Comparison of ENCODE assay signal across 9 cellular contexts in genomic region chr17:4852504-4853075, GRCh38. TPM values are rescaled to one million over a fixed set of nuclear protein-coding genes. Genes with fewer than 3 reads are reported as not detected.
DNase-seq lines count a peak whose midpoint lies in the region; ATAC-seq, FAIRE-seq and TF ChIP-seq lines count a peak whose summit lies in the region.
"Had no signal": no experiment of that assay in that cellular context is flagged by ENCODE, and none has a peak within 500 bp of the region (broad histone marks: within the 10 kb centered on the region; RNA-seq: fewer than 3 reads in every experiment).

No MANE protein-coding gene starts in this region.

- peak overlapping the region; percentile 46 for H3K27ac Mint-ChIP-seq in T-helper 2 cell treated with Interferon-gamma antibody and Interleukin-4, amounts not matched to agents 5 μg/mL and 100 μg/mL, for 36 hours

- H3K27me3 ChIP-seq in HepG2 (ENCODE audit: control insufficient read depth in 1 of 2, insufficient read depth in 2 of 2, low read length in 2 of 2), result no peaks in the 10 kb centered on the region
- H3K27me3 ChIP-seq in right lobe of liver, result no peaks in the 10 kb centered on the region
- no peaks in the 10 kb centered on the region for H3K27me3 ChIP-seq in esophagus (ENCODE audit: control insufficient read depth in 1 of 2, insufficient read depth in 2 of 2, low read length in 2 of 2)
- H3K27me3 ChIP-seq in uterus, result no peaks in the 10 kb centered on the region
- H3K27me3 ChIP-seq in tibial artery, result no peaks in the 10 kb centered on the region
- H3K27me3 ChIP-seq: neutrophil had no signal

- H3K27ac ChIP-seq in HepG2 (ENCODE audit: extremely low read length, insufficient read depth, low read length) (no peak overlapping the region), right lobe of liver (no peak overlapping the region), esophagus (ENCODE audit: low read depth in 2 of 2, low read length in 1 of 2) (peak overlapping the region; percentile 73 to 99), uterus (peak overlapping the region; percentile 61 to 74), tibial artery (no peak overlapping the region)
- H3K27ac ChIP-seq: neutrophil had no signal

- H3K4me1 Mint-ChIP-seq in T-helper 2 cell treated with Interferon-gamma antibody and Interleukin-4, amounts not matched to agents 5 μg/mL and 100 μg/mL, for 36 hours (ENCODE audit: low read depth), result peaks cover 8% of the 10 kb centered on the region

- no peak overlapping the region for H3K4me2 ChIP-seq in HepG2 (ENCODE audit: low read depth, low read length)

- H3K36me3 Mint-ChIP-seq in T-helper 2 cell treated with Interferon-gamma antibody and Interleukin-4, amounts not matched to agents 5 μg/mL and 100 μg/mL, for 36 hours (ENCODE audit: low read depth), result peaks cover 18% of the 10 kb centered on the region

- POLR2A ChIA-PET in HepG2 (lab: Yijun Ruan, JAX), result interaction anchor here (0.7 kb wide), 1 partner anchor 13 kb away, joined by 3 read pairs; no protein-coding TSS in a partner anchor

- peaks cover 6% of the 10 kb centered on the region for H3K9me3 Mint-ChIP-seq in T-helper 2 cell treated with Interferon-gamma antibody and Interleukin-4, amounts not matched to agents 5 μg/mL and 100 μg/mL, for 36 hours

- CTCF ChIA-PET in HepG2 (lab: Yijun Ruan, JAX; ENCODE audit: low intra/inter-chr PET ratio, low total read pairs), result no interaction called here

- no peak for TF ChIP-seq RAD21 in HepG2 (CRISPR knock-in tag; IDR thresholded peaks at IDR 0.05)

- H3K27me3 Mint-ChIP-seq in T-helper 2 cell treated with Interferon-gamma antibody and Interleukin-4, amounts not matched to agents 5 μg/mL and 100 μg/mL, for 36 hours (ENCODE audit: low read depth), result no peaks in the 10 kb centered on the region

- in situ Hi-C loops in HepG2 (cut with HindIII; ENCODE audit: extremely low pct_ligation_motif_present, low pct_unique_long_range_greater_than_20kb), result no loop called here

- no peaks in the 10 kb centered on the region for H3K9me3 ChIP-seq in HepG2 (ENCODE audit: low read length)
- H3K9me3 ChIP-seq in right lobe of liver, result no peaks in the 10 kb centered on the region
- no peaks in the 10 kb centered on the region for H3K9me3 ChIP-seq in esophagus (ENCODE audit: control insufficient read depth in 2 of 2, insufficient read depth in 1 of 2, low read depth in 1 of 2, low read length in 1 of 2)
- H3K9me3 ChIP-seq in uterus, result no peaks in the 10 kb centered on the region
- H3K9me3 ChIP-seq in tibial artery, result no peaks in the 10 kb centered on the region
- H3K9me3 ChIP-seq: neutrophil had no signal

- TF ChIP-seq POLR2A in HepG2 (IDR thresholded peaks at IDR 0.05; ENCODE audit: insufficient read depth in 1 of 2, low read depth in 2 of 2, low read length in 2 of 2) (no peak), right lobe of liver (IDR thresholded peaks at IDR 0.05) (no peak), uterus (IDR thresholded peaks at IDR 0.05) (no peak)

- no TSS peak for BruUV-seq in HepG2 (replicated peaks; lab: Mats Ljungman, UMichigan)

- H3K4me3 ChIP-seq in HepG2 (replicated peaks in 1 of 3; ENCODE audit: insufficient read depth in 1 of 3, low read depth in 2 of 3, low read length in 3 of 3), result no peak overlapping the region
- no peak overlapping the region for H3K4me3 ChIP-seq in right lobe of liver
- no peak overlapping the region for H3K4me3 ChIP-seq in esophagus (ENCODE audit: low read depth in 1 of 2, low read length in 2 of 2)
- no peak overlapping the region for H3K4me3 ChIP-seq in uterus
- H3K4me3 ChIP-seq in tibial artery, result no peak overlapping the region

- H3K9ac ChIP-seq in HepG2 (ENCODE audit: insufficient read depth, low read depth, low read length), result no peak overlapping the region

- H2AFZ ChIP-seq in HepG2 (ENCODE audit: low read length), result no peak overlapping the region

- H3K4me1 ChIP-seq in HepG2 (ENCODE audit: insufficient read depth, low read length) (peaks cover 49% of the 10 kb centered on the region), right lobe of liver (no peaks in the 10 kb centered on the region), esophagus (ENCODE audit: control insufficient read depth in 2 of 2, insufficient read depth in 2 of 2, low read length in 1 of 2) (peaks cover 6 to 33% of the 10 kb centered on the region in 2 donors), uterus (peaks cover 0 to 5% of the 10 kb centered on the region in 2 donors), tibial artery (peaks cover 0 to 25% (median under 1%) of the 10 kb centered on the region in 4 donors)

- TF ChIP-seq CTCF in HepG2 (CRISPR knock-in tag; IDR thresholded peaks at IDR 0.05), result no peak
- no peak for TF ChIP-seq CTCF in right lobe of liver (IDR thresholded peaks at IDR 0.05)
- TF ChIP-seq CTCF in uterus (IDR thresholded peaks at IDR 0.05), result no peak
- TF ChIP-seq CTCF in tibial artery (IDR thresholded peaks at IDR 0.05), result no peak

- FAIRE-seq in HepG2 (lab: Jason Lieb, UNC), result no peak

- peaks cover 51% of the 10 kb centered on the region for H3K79me2 ChIP-seq in HepG2 (ENCODE audit: insufficient read depth, low read length)

- intact Hi-C loops in HepG2 (cut with micrococcal nuclease; ENCODE audit: unreplicated experiment), result no loop called here
- intact Hi-C loops in right lobe of liver (cut with DNase I), result no loop called here
- intact Hi-C loops in uterus (cut with DNase I; ENCODE audit: low total_unique reads), result no loop called here
- intact Hi-C loops in tibial artery (cut with DNase I; ENCODE audit: low total_unique reads), result no loop called here

- TF ChIP-seq EP300 in HepG2 (IDR thresholded peaks at IDR 0.05; ENCODE audit: low read depth in 2 of 2, low read length in 2 of 2) (no peak), HepG2 (CRISPR knock-in tag; IDR thresholded peaks at IDR 0.05; ENCODE audit: borderline replicate concordance) (no peak)

- H3K36me3 ChIP-seq in HepG2 (replicated peaks in 1 of 2; ENCODE audit: control insufficient read depth in 1 of 2, insufficient read depth in 2 of 2, low read length in 2 of 2), result peaks cover 0 to 25% of the 10 kb centered on the region in 2 experiments; a peak in 4 of 5 replicates
- no peaks in the 10 kb centered on the region for H3K36me3 ChIP-seq in right lobe of liver
- H3K36me3 ChIP-seq in esophagus (ENCODE audit: control insufficient read depth in 2 of 2, insufficient read depth in 2 of 2, low read length in 1 of 2), result no peaks in the 10 kb centered on the region
- no peaks in the 10 kb centered on the region for H3K36me3 ChIP-seq in uterus
- H3K36me3 ChIP-seq in tibial artery, result no peaks in the 10 kb centered on the region

- ATAC-seq in HepG2, result no peak
- no peak for ATAC-seq in right lobe of liver
- no peak for ATAC-seq in GM18519 (IDR thresholded peaks at IDR 0.05; ENCODE audit: low FRiP score, unreplicated experiment)
- ATAC-seq in GM19324 (IDR thresholded peaks at IDR 0.05; ENCODE audit: low FRiP score, unreplicated experiment), result no peak

- no peak overlapping the region for H3K4me3 Mint-ChIP-seq in T-helper 2 cell treated with Interferon-gamma antibody and Interleukin-4, amounts not matched to agents 5 μg/mL and 100 μg/mL, for 36 hours

- DNase-seq in HepG2 (ENCODE audit: low spot score) (peak; percentile 17), right lobe of liver (no peak), uterus (no peak), tibial artery (no peak)
- no peak for DNase-seq in T-helper 2 cell treated with Interferon-gamma antibody and Interleukin-4, amounts not matched to agents 5 μg/mL and 100 μg/mL, for 36 hours (ENCODE audit: low spot score)

- 0 out of 2 replicates have a peak, but pooled peaks cover 8% of the 10 kb centered on the region for H4K20me1 ChIP-seq in HepG2 (ENCODE audit: insufficient read depth, low read length)

RNA-seq across cellular contexts. Expression of gene MINK1, which starts 19.4 kb away (rescaled TPM):
- total RNA-seq in HepG2 (2016; rRNA removed; fragmentation: Illumina TruSeq; extraction: Trizol) (15.2 and 17.2 TPM in 2 replicates), right lobe of liver (10 to 100 TPM; 20.3 to 42.5 (median 28.0) TPM), uterus (10 to 100 TPM; 17.9 to 99.2 (median 27.9) TPM)
- 23.3 and 30.8 TPM in 2 replicates for total RNA-seq in HepG2 (2016; cell fraction: cytosol; rRNA removed; fragmentation: Illumina TruSeq; extraction: Trizol; ENCODE audit: low read depth)
- 14.0 and 18.0 TPM in 2 replicates for total RNA-seq in HepG2 (2016; cell fraction: insoluble cytoplasmic fraction; rRNA removed; fragmentation: Illumina TruSeq; extraction: Trizol)
- 18.2 and 20.0 TPM in 2 replicates for total RNA-seq in HepG2 (2016; cell fraction: membrane; rRNA removed; fragmentation: Illumina TruSeq; extraction: Trizol)
- 19.4 and 19.5 TPM in 2 replicates for total RNA-seq in HepG2 (2016; cell fraction: nucleus; rRNA removed; fragmentation: Illumina TruSeq; extraction: Trizol)
- polyA plus RNA-seq in HepG2 (2011; rRNA removed) (63.9 and 75.5 TPM in 2 replicates), esophagus (100 to 1,000 TPM in 1 of 2 donors, 10 to 100 TPM in 1; 86.1 to 161 TPM)
- 26.5 and 29.4 TPM in 2 replicates for polyA plus RNA-seq in HepG2 (2011; cell fraction: cytosol; rRNA removed)
- 412 and 513 TPM in 2 replicates for polyA plus RNA-seq in HepG2 (2011; cell fraction: nucleus; rRNA removed)
- 65.0 and 70.4 TPM in 2 replicates for polyA plus RNA-seq in HepG2 (2012)
- polyA plus RNA-seq in HepG2 (2016; cell fraction: cytosol; fragmentation: Illumina TruSeq; extraction: Trizol; ENCODE audit: low read depth), result 2.7 TPM in 2 replicates
- 13.5 and 20.2 TPM in 2 replicates for polyA plus RNA-seq in HepG2 (2016; cell fraction: insoluble cytoplasmic fraction; fragmentation: Illumina TruSeq; extraction: Trizol; ENCODE audit: low read depth)
- polyA plus RNA-seq in HepG2 (2016; cell fraction: membrane; fragmentation: Illumina TruSeq; extraction: Trizol; ENCODE audit: low read depth), result 8.2 and 9.7 TPM in 2 replicates
- polyA plus RNA-seq in HepG2 (2016; cell fraction: nucleus; fragmentation: Illumina TruSeq; extraction: Trizol; ENCODE audit: insufficient read depth, low read depth), result 94.7 and 99.9 TPM in 2 replicates
- polyA minus RNA-seq in HepG2 (2011; rRNA and poly(A)+ RNA removed; ENCODE audit: low replicate concordance), result 48.1 and 56.8 TPM in 2 replicates
- polyA minus RNA-seq in HepG2 (2011; cell fraction: cytosol; rRNA and poly(A)+ RNA removed), result 15.6 and 21.3 TPM in 2 replicates
- 64.1 and 70.6 TPM in 2 replicates for polyA minus RNA-seq in HepG2 (2011; cell fraction: nucleus; rRNA and poly(A)+ RNA removed)

RNA-seq across cellular contexts. Expression of gene PLD2, which starts 45.6 kb away (rescaled TPM):
- total RNA-seq in HepG2 (2016; rRNA removed; fragmentation: Illumina TruSeq; extraction: Trizol) (7.8 and 13.4 TPM in 2 replicates), right lobe of liver (10 to 100 TPM in 3 of 6 experiments, 1 to 10 TPM in 3; 8.2 to 27.3 (median 10.8) TPM), uterus (10 to 100 TPM in 3 of 4 donors, 1 to 10 TPM in 1; 10.0 to 54.3 (median 25.1) TPM)
- 1.5 and 3.3 TPM in 2 replicates for total RNA-seq in HepG2 (2016; cell fraction: cytosol; rRNA removed; fragmentation: Illumina TruSeq; extraction: Trizol; ENCODE audit: low read depth)
- total RNA-seq in HepG2 (2016; cell fraction: insoluble cytoplasmic fraction; rRNA removed; fragmentation: Illumina TruSeq; extraction: Trizol), result 6.9 and 12.9 TPM in 2 replicates
- 4.0 and 5.4 TPM in 2 replicates for total RNA-seq in HepG2 (2016; cell fraction: membrane; rRNA removed; fragmentation: Illumina TruSeq; extraction: Trizol)
- total RNA-seq in HepG2 (2016; cell fraction: nucleus; rRNA removed; fragmentation: Illumina TruSeq; extraction: Trizol), result 12.4 and 12.8 TPM in 2 replicates
- polyA plus RNA-seq in HepG2 (2011; rRNA removed) (29.7 and 45.8 TPM in 2 replicates), esophagus (10 to 100 TPM; 66.9 to 67.4 TPM)
- 16.4 and 17.6 TPM in 2 replicates for polyA plus RNA-seq in HepG2 (2011; cell fraction: cytosol; rRNA removed)
- 157 and 165 TPM in 2 replicates for polyA plus RNA-seq in HepG2 (2011; cell fraction: nucleus; rRNA removed)
- polyA plus RNA-seq in HepG2 (2012), result 22.6 and 24.2 TPM in 2 replicates
- 1.2 and 1.5 TPM in 2 replicates for polyA plus RNA-seq in HepG2 (2016; cell fraction: cytosol; fragmentation: Illumina TruSeq; extraction: Trizol; ENCODE audit: low read depth)
- polyA plus RNA-seq in HepG2 (2016; cell fraction: insoluble cytoplasmic fraction; fragmentation: Illumina TruSeq; extraction: Trizol; ENCODE audit: low read depth), result 7.8 and 12.9 TPM in 2 replicates
- 2.9 and 4.3 TPM in 2 replicates for polyA plus RNA-seq in HepG2 (2016; cell fraction: membrane; fragmentation: Illumina TruSeq; extraction: Trizol; ENCODE audit: low read depth)
- polyA plus RNA-seq in HepG2 (2016; cell fraction: nucleus; fragmentation: Illumina TruSeq; extraction: Trizol; ENCODE audit: insufficient read depth, low read depth), result 38.3 and 45.9 TPM in 2 replicates
- 20.6 and 62.4 TPM in 2 replicates for polyA minus RNA-seq in HepG2 (2011; rRNA and poly(A)+ RNA removed; ENCODE audit: low replicate concordance)
- 14.3 and 14.5 TPM in 2 replicates for polyA minus RNA-seq in HepG2 (2011; cell fraction: cytosol; rRNA and poly(A)+ RNA removed)
- 23.3 and 33.3 TPM in 2 replicates for polyA minus RNA-seq in HepG2 (2011; cell fraction: nucleus; rRNA and poly(A)+ RNA removed)

RNA-seq across cellular contexts. Expression of gene C17orf107, which starts 46.7 kb away (rescaled TPM):
- total RNA-seq in HepG2 (2016; rRNA removed; fragmentation: Illumina TruSeq; extraction: Trizol), result 0.20 TPM in 1 of 2 replicates, not detected in the other
- not detected in 2 replicates for total RNA-seq in HepG2 (2016; cell fraction: cytosol; rRNA removed; fragmentation: Illumina TruSeq; extraction: Trizol; ENCODE audit: low read depth)
- 0.28 TPM in 1 of 2 replicates, not detected in the other for total RNA-seq in HepG2 (2016; cell fraction: insoluble cytoplasmic fraction; rRNA removed; fragmentation: Illumina TruSeq; extraction: Trizol)
- total RNA-seq in HepG2 (2016; cell fraction: membrane; rRNA removed; fragmentation: Illumina TruSeq; extraction: Trizol), result 0.06 and 0.07 TPM in 2 replicates
- total RNA-seq in HepG2 (2016; cell fraction: nucleus; rRNA removed; fragmentation: Illumina TruSeq; extraction: Trizol), result 0.59 and 0.66 TPM in 2 replicates
- polyA plus RNA-seq in HepG2 (2011; rRNA removed), result 0.59 and 0.82 TPM in 2 replicates
- polyA plus RNA-seq in HepG2 (2011; cell fraction: cytosol; rRNA removed), result 0.22 and 0.34 TPM in 2 replicates
- 5.9 and 7.7 TPM in 2 replicates for polyA plus RNA-seq in HepG2 (2011; cell fraction: nucleus; rRNA removed)
- polyA plus RNA-seq in HepG2 (2012), result 0.52 and 0.69 TPM in 2 replicates
- 0.05 and 0.09 TPM in 2 replicates for polyA plus RNA-seq in HepG2 (2016; cell fraction: cytosol; fragmentation: Illumina TruSeq; extraction: Trizol; ENCODE audit: low read depth)
- not detected in 2 replicates for polyA plus RNA-seq in HepG2 (2016; cell fraction: insoluble cytoplasmic fraction; fragmentation: Illumina TruSeq; extraction: Trizol; ENCODE audit: low read depth)
- polyA plus RNA-seq in HepG2 (2016; cell fraction: membrane; fragmentation: Illumina TruSeq; extraction: Trizol; ENCODE audit: low read depth), result 0.05 TPM in 1 of 2 replicates, not detected in the other
- 0.82 and 0.93 TPM in 2 replicates for polyA plus RNA-seq in HepG2 (2016; cell fraction: nucleus; fragmentation: Illumina TruSeq; extraction: Trizol; ENCODE audit: insufficient read depth, low read depth)
- polyA minus RNA-seq in HepG2 (2011; rRNA and poly(A)+ RNA removed; ENCODE audit: low replicate concordance), result 0.37 and 1.6 TPM in 2 replicates
- not detected in 2 replicates for polyA minus RNA-seq in HepG2 (2011; cell fraction: cytosol; rRNA and poly(A)+ RNA removed)
- 6.2 and 6.3 TPM in 2 replicates for polyA minus RNA-seq in HepG2 (2011; cell fraction: nucleus; rRNA and poly(A)+ RNA removed)
- 1 to 10 TPM; 1.6 to 4.0 (median 3.2) TPM for total RNA-seq in right lobe of liver
- under 1 TPM; 0.58 to 0.71 TPM for polyA plus RNA-seq in esophagus
- total RNA-seq in uterus, result 1 to 10 TPM in 3 of 4 donors, not detected in 1; 2.9 to 6.6 (median 3.5) TPM

RNA-seq across cellular contexts. Expression of gene CHRNE, which starts 50.3 kb away (rescaled TPM):
- 0.25 and 0.53 TPM in 2 replicates for total RNA-seq in HepG2 (2016; rRNA removed; fragmentation: Illumina TruSeq; extraction: Trizol)
- 0.20 TPM in 1 of 2 replicates, not detected in the other for total RNA-seq in HepG2 (2016; cell fraction: cytosol; rRNA removed; fragmentation: Illumina TruSeq; extraction: Trizol; ENCODE audit: low read depth)
- total RNA-seq in HepG2 (2016; cell fraction: insoluble cytoplasmic fraction; rRNA removed; fragmentation: Illumina TruSeq; extraction: Trizol), result 0.12 and 0.39 TPM in 2 replicates
- 0.37 and 0.90 TPM in 2 replicates for total RNA-seq in HepG2 (2016; cell fraction: membrane; rRNA removed; fragmentation: Illumina TruSeq; extraction: Trizol)
- 0.31 and 0.44 TPM in 2 replicates for total RNA-seq in HepG2 (2016; cell fraction: nucleus; rRNA removed; fragmentation: Illumina TruSeq; extraction: Trizol)
- 0.59 and 1.3 TPM in 2 replicates for polyA plus RNA-seq in HepG2 (2011; rRNA removed)
- polyA plus RNA-seq in HepG2 (2011; cell fraction: cytosol; rRNA removed), result 0.27 and 0.40 TPM in 2 replicates
- 6.8 and 8.7 TPM in 2 replicates for polyA plus RNA-seq in HepG2 (2011; cell fraction: nucleus; rRNA removed)
- polyA plus RNA-seq in HepG2 (2012), result 0.39 and 0.76 TPM in 2 replicates
- polyA plus RNA-seq in HepG2 (2016; cell fraction: cytosol; fragmentation: Illumina TruSeq; extraction: Trizol; ENCODE audit: low read depth), result 0.17 and 0.27 TPM in 2 replicates
- polyA plus RNA-seq in HepG2 (2016; cell fraction: insoluble cytoplasmic fraction; fragmentation: Illumina TruSeq; extraction: Trizol; ENCODE audit: low read depth), result 0.12 and 0.25 TPM in 2 replicates
- polyA plus RNA-seq in HepG2 (2016; cell fraction: membrane; fragmentation: Illumina TruSeq; extraction: Trizol; ENCODE audit: low read depth), result 0.39 and 0.45 TPM in 2 replicates
- 1.8 and 2.2 TPM in 2 replicates for polyA plus RNA-seq in HepG2 (2016; cell fraction: nucleus; fragmentation: Illumina TruSeq; extraction: Trizol; ENCODE audit: insufficient read depth, low read depth)
- 0.23 and 0.64 TPM in 2 replicates for polyA minus RNA-seq in HepG2 (2011; rRNA and poly(A)+ RNA removed; ENCODE audit: low replicate concordance)
- 0.20 TPM in 1 of 2 replicates, not detected in the other for polyA minus RNA-seq in HepG2 (2011; cell fraction: cytosol; rRNA and poly(A)+ RNA removed)
- 0.50 TPM in 1 of 2 replicates, not detected in the other for polyA minus RNA-seq in HepG2 (2011; cell fraction: nucleus; rRNA and poly(A)+ RNA removed)
- 1 to 10 TPM; 1.4 to 2.9 (median 2.0) TPM for total RNA-seq in right lobe of liver
- under 1 TPM; 0.16 to 0.47 TPM for polyA plus RNA-seq in esophagus
- under 1 TPM in 2 of 4 donors, not detected in 2; 0.79 to 0.83 TPM for total RNA-seq in uterus

Comparison
In these comparisons a context has a peak if more than half of its experiments do, and no peak if none do; other contexts are left out.
1. H3K27ac ChIP-seq: peak in esophagus (2 of 2) and uterus (2 of 2); none in HepG2 (single experiment), right lobe of liver (0 of 3) and tibial artery (0 of 2).